Comparison of ENCODE assay signal across 16 cellular contexts in genomic region chrY:14798010-14798409, GRCh38.
"Had no signal": no experiment of that assay in that cellular context is flagged by ENCODE, and none has a peak within 500 bp of the region (broad histone marks: within the 10 kb centered on the region; RNA-seq: fewer than 3 reads in every experiment).

No MANE protein-coding gene starts in this region.

- H3K79me2 ChIP-seq: parathyroid adenoma had no signal

- DNase-seq: activated CD4-positive, alpha-beta T cell treated with anti-CD3 and anti-CD28 coated beads for 36 hours; activated CD4-positive, alpha-beta T cell treated with anti-CD3 and anti-CD28 coated beads, Interleukin-2, amount 50 U/mL, for 48 hours; activated gamma-delta T cell treated with Interleukin-2 at 50 U/mL for 16 hours; activated T-cell treated with anti-CD3 and anti-CD28 coated beads for 4 hours; adrenal gland; endodermal cell; erythroblast; heart right ventricle; left lung; stimulated activated naive B cell treated with anti-CD40 and anti-IgM and Interleukin-4, amounts not matched to agents 10 μg/mL and 1 μg/mL and 100 μg/mL, for 72 hours had no signal

- ATAC-seq: activated CD4-positive, alpha-beta T cell treated with anti-CD3 and anti-CD28 coated beads for 36 hours; activated naive CD4-positive, alpha-beta T cell treated with anti-CD3 and anti-CD28 coated beads, Interleukin-2, amount 50 U/mL, for 72 hours; heart right ventricle; left lung; stimulated activated naive B cell treated with anti-CD40 and anti-IgM and Interleukin-4, amounts not matched to agents 10 μg/mL and 1 μg/mL and 100 μg/mL, for 72 hours had no signal

- H3K9me3 ChIP-seq: adrenal gland, heart right ventricle, left lung, thoracic aorta had no signal

- H3K4me3 ChIP-seq: adrenal gland, cardiac muscle cell, heart right ventricle, left lung, thoracic aorta had no signal

- H3K4me1 ChIP-seq: adrenal gland, heart right ventricle, left lung, parathyroid adenoma had no signal

- H3K36me3 ChIP-seq: adrenal gland, cardiac muscle cell, heart right ventricle, left lung, thoracic aorta had no signal

- H2AFZ ChIP-seq: parathyroid adenoma had no signal

- H3K27me3 ChIP-seq: adrenal gland, cardiac muscle cell, heart right ventricle, left lung had no signal

- H3K27ac ChIP-seq: adrenal gland, cardiac muscle cell, heart right ventricle, left lung, parathyroid adenoma, thoracic aorta had no signal

- FAIRE-seq: colon, TTC549 had no signal

- H3K9ac ChIP-seq: parathyroid adenoma had no signal
